ENCODE assay signal across 21 cellular contexts in the genomic region with DNA sequence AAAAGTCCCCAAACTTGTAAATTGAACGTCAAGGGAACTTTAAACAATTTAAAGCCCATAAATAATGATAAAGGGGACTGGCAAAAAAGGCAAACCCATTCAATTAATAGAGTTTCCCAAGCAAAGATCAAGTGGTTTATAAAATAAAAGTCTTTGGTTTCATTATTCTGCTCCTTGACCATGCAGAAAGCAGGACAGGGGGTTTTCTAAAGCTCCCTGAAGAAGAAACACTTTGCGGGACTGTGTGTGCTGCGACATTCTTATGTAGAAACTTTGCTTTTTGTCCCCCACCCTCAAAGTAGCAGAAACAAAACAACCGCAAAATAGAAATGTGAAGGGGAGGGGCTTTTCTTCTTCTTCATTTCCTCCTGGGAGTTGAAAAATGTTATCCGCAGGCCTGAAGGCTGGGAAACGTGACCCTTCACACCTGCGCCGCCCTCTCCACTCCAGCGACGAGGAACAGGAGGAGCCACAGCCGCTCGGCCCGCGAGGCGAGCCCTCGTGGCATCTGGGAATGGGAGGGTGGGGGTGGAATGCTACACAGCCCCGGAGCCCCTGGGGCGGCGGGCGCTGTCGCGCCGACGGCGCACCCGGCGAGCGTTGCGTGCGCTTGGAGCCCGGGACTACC. TPM values are rescaled to one million over a fixed set of nuclear protein-coding genes. Genes with fewer than 3 reads are reported as not detected.
DNase-seq lines count a peak whose midpoint lies in the region; ATAC-seq and TF ChIP-seq lines count a peak whose summit lies in the region.
"Had no signal": no experiment of that assay in that cellular context is flagged by ENCODE, and none has a peak within 500 bp of the region (broad histone marks: within the 10 kb centered on the region; RNA-seq: fewer than 3 reads in every experiment).

No MANE protein-coding gene starts in this region.

- no peaks in the 10 kb centered on the region for H3K36me3 ChIP-seq in hepatocyte (replicated peaks; ENCODE audit: insufficient read depth, low read depth)
- H3K36me3 ChIP-seq: gastroesophageal sphincter, lower lobe of right lung, upper lobe of right lung had no signal

- DNase-seq in NCI-H748 (lab: John Stamatoyannopoulos, UW; ENCODE audit: unreplicated experiment) = peak; percentile 34
- no peak for DNase-seq in NCI-H748 treated with DMSO at 0.1 percent for 48 hours (lab: John Stamatoyannopoulos, UW)
- peak; percentile 17 for DNase-seq in NCI-H1105 (lab: John Stamatoyannopoulos, UW)
- no peak for DNase-seq in hepatocyte (ENCODE audit: low spot score)
- DNase-seq in osteocyte (ENCODE audit: extremely low spot score, unreplicated experiment) = no peak
- DNase-seq in NCI-H1092 treated with DMSO at 0.1 percent for 48 hours (lab: John Stamatoyannopoulos, UW) = no peak
- DNase-seq in DMS114 treated with DMSO at 0.1 percent for 48 hours (lab: John Stamatoyannopoulos, UW; ENCODE audit: unreplicated experiment) = no peak
- DNase-seq: activated CD4-positive, alpha-beta T cell treated with anti-CD3 and anti-CD28 coated beads, Interleukin-2, amount 10 ng/mL, durations not matched to agents 24 days and 14 days; activated naive CD4-positive, alpha-beta T cell treated with anti-CD3 and anti-CD28 coated beads, Interleukin-2, amount 10 ng/mL, durations not matched to agents 7 days and 5 days; cortex of kidney; DND-41; lower lobe of right lung; MV-4-11; naive B cell; NCI-H2081; stimulated activated naive CD4-positive, alpha-beta T cell treated with Interleukin-2 at 50 U/mL for 16 hours had no signal

- no peaks in the 10 kb centered on the region for H4K20me1 ChIP-seq in hepatocyte (ENCODE audit: insufficient read depth, poor library complexity, severe bottlenecking)

- H2AFZ ChIP-seq in hepatocyte = no peak overlapping the region

- H3K79me2 ChIP-seq in hepatocyte = no peaks in the 10 kb centered on the region

- peaks cover 9% of the 10 kb centered on the region for H3K4me1 ChIP-seq in hepatocyte (ENCODE audit: insufficient read depth)

- 2% methylated on average over 31 of the region's 31 CpGs for WGBS in hepatocyte (ENCODE audit: low lambda C conversion rate, missing lambda C conversion rate)

- TF ChIP-seq CTCF in hepatocyte (IDR thresholded peaks at IDR 0.05; ENCODE audit: poor library complexity) (no peak), osteocyte (IDR thresholded peaks at IDR 0.05) (no peak)

- ATAC-seq in HG03095 (IDR thresholded peaks at IDR 0.05; ENCODE audit: unreplicated experiment) = no peak
- ATAC-seq: gastroesophageal sphincter, K562, lower lobe of right lung, upper lobe of right lung had no signal

- no peaks in the 10 kb centered on the region for H3K36me3 Mint-ChIP-seq in osteocyte (ENCODE audit: unreplicated experiment)
- H3K36me3 Mint-ChIP-seq: naive B cell had no signal

- peak overlapping the region; percentile 33 for H3K4me2 ChIP-seq in hepatocyte

- H3K9me3 Mint-ChIP-seq in osteocyte (ENCODE audit: unreplicated experiment) = no peaks in the 10 kb centered on the region
- H3K9me3 Mint-ChIP-seq: activated CD4-positive, alpha-beta T cell treated with anti-CD3 and anti-CD28 coated beads, Interleukin-2, amount 10 ng/mL, durations not matched to agents 24 days and 14 days; activated naive CD4-positive, alpha-beta T cell treated with anti-CD3 and anti-CD28 coated beads, Interleukin-2, amount 10 ng/mL, durations not matched to agents 7 days and 5 days had no signal

- H3K4me3 Mint-ChIP-seq in osteocyte (ENCODE audit: unreplicated experiment) = peak overlapping the region; percentile 48
- H3K4me3 Mint-ChIP-seq: activated CD4-positive, alpha-beta T cell treated with anti-CD3 and anti-CD28 coated beads, Interleukin-2, amount 10 ng/mL, durations not matched to agents 24 days and 14 days; activated naive CD4-positive, alpha-beta T cell treated with anti-CD3 and anti-CD28 coated beads, Interleukin-2, amount 10 ng/mL, durations not matched to agents 7 days and 5 days had no signal

- H3K27ac ChIP-seq in hepatocyte = no peak overlapping the region
- H3K27ac ChIP-seq: gastroesophageal sphincter, lower lobe of right lung, upper lobe of right lung had no signal

- peaks cover 74% of the 10 kb centered on the region for H3K4me1 Mint-ChIP-seq in osteocyte (ENCODE audit: unreplicated experiment)
- H3K4me1 Mint-ChIP-seq: activated CD4-positive, alpha-beta T cell treated with anti-CD3 and anti-CD28 coated beads, Interleukin-2, amount 10 ng/mL, durations not matched to agents 24 days and 14 days; activated naive CD4-positive, alpha-beta T cell treated with anti-CD3 and anti-CD28 coated beads, Interleukin-2, amount 10 ng/mL, durations not matched to agents 7 days and 5 days; CD14-positive monocyte; naive B cell had no signal

- no peaks in the 10 kb centered on the region for H3K27me3 Mint-ChIP-seq in osteocyte (ENCODE audit: unreplicated experiment)

- no peaks in the 10 kb centered on the region for H3K9me2 ChIP-seq in hepatocyte (replicated peaks; ENCODE audit: insufficient read depth)

- no peaks in the 10 kb centered on the region for H3K9me3 ChIP-seq in hepatocyte (ENCODE audit: low read depth)
- H3K9me3 ChIP-seq: gastroesophageal sphincter, lower lobe of right lung, upper lobe of right lung had no signal

- H3K27ac Mint-ChIP-seq in osteocyte (ENCODE audit: unreplicated experiment) = peak overlapping the region; percentile 92
- H3K27ac Mint-ChIP-seq: activated CD4-positive, alpha-beta T cell treated with anti-CD3 and anti-CD28 coated beads, Interleukin-2, amount 10 ng/mL, durations not matched to agents 24 days and 14 days; activated naive CD4-positive, alpha-beta T cell treated with anti-CD3 and anti-CD28 coated beads, Interleukin-2, amount 10 ng/mL, durations not matched to agents 7 days and 5 days; CD14-positive monocyte; naive B cell had no signal

- H3K27me3 ChIP-seq in hepatocyte = peaks cover 98% of the 10 kb centered on the region

- H3K4me3 ChIP-seq in hepatocyte = no peak overlapping the region
- H3K4me3 ChIP-seq: gastroesophageal sphincter, K562, lower lobe of right lung, upper lobe of right lung had no signal

RNA-seq across cellular contexts. Expression of gene GBX2, which starts 4.2 kb away (rescaled TPM):
- total RNA-seq in hepatocyte (not detected in 2 replicates), osteocyte (56.5 and 60.7 TPM in 2 replicates)
- polyA plus RNA-seq in hepatocyte = 0.45 TPM in 1 of 2 replicates, not detected in the other
- total RNA-seq: activated CD4-positive, alpha-beta T cell treated with anti-CD3 and anti-CD28 coated beads, Interleukin-2, amount 10 ng/mL, durations not matched to agents 24 days and 14 days; gastroesophageal sphincter; lower lobe of right lung; upper lobe of right lung had no signal
- polyA plus RNA-seq: CD14-positive monocyte had no signal

Comparison
In these comparisons a context has a peak if more than half of its experiments do, and no peak if none do; other contexts are left out.
1. DNase-seq: peak in NCI-H748 (single experiment) and NCI-H1105 (single experiment); none in NCI-H748 treated with DMSO at 0.1 percent for 48 hours (single experiment), hepatocyte (single experiment), osteocyte (single experiment), NCI-H1092 treated with DMSO at 0.1 percent for 48 hours (single experiment) and DMS114 treated with DMSO at 0.1 percent for 48 hours (single experiment).
2. RNA of gene GBX2, which starts 4.2 kb away (total RNA-seq): 56.5 to 60.7 TPM in osteocyte; not detected in hepatocyte; every median in the first group is over 10 times any median in the second.